ENCODE assay signal across 1 cellular context in the genomic region with DNA sequence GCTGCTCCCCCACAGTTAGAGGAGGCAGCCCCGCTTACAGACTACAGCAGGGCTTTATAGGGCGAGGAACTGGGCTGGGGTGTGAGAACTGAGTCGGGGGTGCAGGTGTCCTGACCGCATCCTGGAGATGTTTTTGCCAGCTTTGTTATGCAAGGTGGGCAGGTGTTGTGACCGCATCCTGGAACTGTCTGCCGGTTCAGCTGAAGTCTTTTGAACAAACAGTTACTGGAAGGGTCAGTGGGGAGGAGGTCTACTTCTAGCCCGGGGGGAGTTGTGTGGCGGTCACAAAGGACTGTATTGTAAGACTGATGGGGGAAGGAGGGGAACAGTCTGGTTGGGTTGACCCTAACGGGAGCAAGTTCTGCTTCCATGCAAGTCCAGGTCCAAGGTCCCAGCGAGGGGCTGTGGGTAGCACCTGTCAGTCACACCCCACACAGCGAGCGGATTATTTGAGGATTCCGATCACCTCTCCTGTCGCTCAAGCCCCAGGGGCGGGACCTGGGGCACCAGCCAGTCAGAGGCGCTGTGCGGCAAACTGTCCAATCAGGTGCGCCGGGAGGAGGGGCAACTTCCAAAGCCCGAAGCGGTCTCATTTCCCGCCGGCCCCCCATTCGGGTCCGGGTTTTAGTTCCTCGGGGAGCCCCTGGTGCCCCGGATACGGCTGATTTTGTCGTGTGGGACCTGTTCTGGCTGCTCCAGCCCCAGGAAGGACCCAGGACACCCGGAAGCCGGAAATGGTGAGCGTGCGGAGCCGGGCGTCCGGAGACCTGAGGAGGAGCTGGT.
TF ChIP-seq lines count a peak whose summit lies in the region.

TSS of gene ZNF101 (plus strand) at position 610 of the 783 bp plus-strand sequence. CDS start at position 735, 125 bp downstream.

TF ChIP-seq in HepG2, 621 proteins besides CTCF, POLR2A, EP300 and RAD21 (continued from another document):
- TF ChIP-seq POGK (CRISPR knock-in tag; conservative IDR thresholded peaks at IDR 0.05) (peak; percentile 65; the same call in 1 of the 2 replicates), PHF8 (CRISPR knock-in tag; IDR thresholded peaks at IDR 0.05) (peak; percentile 59), TOPORS (CRISPR knock-in tag; IDR thresholded peaks at IDR 0.05) (peak; percentile 43; the same call in 1 of the 2 replicates), MED1 (CRISPR knock-in tag; IDR thresholded peaks at IDR 0.05) (peak; percentile 71), ZNF367 (CRISPR knock-in tag; IDR thresholded peaks at IDR 0.05; ENCODE audit: borderline replicate concordance) (0 out of 2 replicates have a peak, but pooled peaks have one; percentile 42), ZSCAN5A (CRISPR knock-in tag; IDR thresholded peaks at IDR 0.05; ENCODE audit: borderline replicate concordance) (no peak), ZNF7 (CRISPR knock-in tag; IDR thresholded peaks at IDR 0.05) (no peak), NFRKB (IDR thresholded peaks at IDR 0.05) (no peak), XRCC5 (optimal IDR thresholded peaks at IDR 0.05; ENCODE audit: low read length) (peak; percentile 79), GABPB1 (CRISPR knock-in tag; IDR thresholded peaks at IDR 0.05) (peak; percentile 86), ZSCAN12 (CRISPR knock-in tag; IDR thresholded peaks at IDR 0.05) (no peak), ZNF839 (CRISPR knock-in tag; IDR thresholded peaks at IDR 0.05; ENCODE audit: borderline replicate concordance) (no peak), ZNF616 (CRISPR knock-in tag; IDR thresholded peaks at IDR 0.05; ENCODE audit: low read depth) (no peak), FOSL2 (CRISPR knock-in tag; IDR thresholded peaks at IDR 0.05) (no peak; the same call in 1 of the 2 replicates), ELK4 (CRISPR knock-in tag; IDR thresholded peaks at IDR 0.05; ENCODE audit: borderline replicate concordance) (no peak), ZNF441 (CRISPR knock-in tag; IDR thresholded peaks at IDR 0.05; ENCODE audit: borderline replicate concordance) (peak; percentile 97), GPN1 (CRISPR knock-in tag; IDR thresholded peaks at IDR 0.05; ENCODE audit: borderline replicate concordance) (no peak), MED8 (CRISPR knock-in tag; IDR thresholded peaks at IDR 0.05; ENCODE audit: insufficient replicate concordance) (peak; percentile 47), ATF7 (IDR thresholded peaks at IDR 0.05) (no peak), ATF7 (CRISPR knock-in tag; IDR thresholded peaks at IDR 0.05) (no peak; the same call in 1 of the 2 replicates), TCF12 (IDR thresholded peaks at IDR 0.05) (no peak), TCF12 (CRISPR knock-in tag; IDR thresholded peaks at IDR 0.05) (peak; percentile 65; the same call in 1 of the 2 replicates), EED (CRISPR knock-in tag; IDR thresholded peaks at IDR 0.05) (no peak), ZNF737 (CRISPR knock-in tag; IDR thresholded peaks at IDR 0.05; ENCODE audit: borderline replicate concordance) (no peak), EEA1 (CRISPR knock-in tag; IDR thresholded peaks at IDR 0.05; ENCODE audit: borderline replicate concordance) (no peak), ZNF205 (CRISPR knock-in tag; IDR thresholded peaks at IDR 0.05) (no peak), RNF219 (CRISPR knock-in tag; IDR thresholded peaks at IDR 0.05) (0 out of 2 replicates have a peak, but pooled peaks have one; percentile 58), SATB2 (CRISPR knock-in tag; IDR thresholded peaks at IDR 0.05) (no peak), FOXM1 (CRISPR knock-in tag; IDR thresholded peaks at IDR 0.05) (no peak), SRSF4 (IDR thresholded peaks at IDR 0.05; ENCODE audit: low read depth, low read length, poor library complexity, severe bottlenecking) (no peak), HCFC1 (IDR thresholded peaks at IDR 0.05; ENCODE audit: low read depth, low read length) (no peak; the same call in 1 of the 2 replicates), SKI (IDR thresholded peaks at IDR 0.05; ENCODE audit: partially characterized antibody) (peak; percentile 97), KDM5A (IDR thresholded peaks at IDR 0.05; ENCODE audit: borderline replicate concordance, low read length) (peak; percentile 25; the same call in 1 of the 2 replicates), TCF7 (IDR thresholded peaks at IDR 0.05; ENCODE audit: low read depth) (peak; percentile 61; the same call in 1 of the 2 replicates), SOX6 (IDR thresholded peaks at IDR 0.05) (no peak), SOX6 (CRISPR knock-in tag; IDR thresholded peaks at IDR 0.05) (peak; percentile 87), HNF4G (IDR thresholded peaks at IDR 0.05; ENCODE audit: borderline replicate concordance, low read depth, low read length) (peak; percentile 81), HNF4G (CRISPR knock-in tag; IDR thresholded peaks at IDR 0.05; ENCODE audit: borderline replicate concordance, low read depth) (0 out of 2 replicates have a peak, but pooled peaks have one; percentile 52)
- TF ChIP-seq, protein P1, sequence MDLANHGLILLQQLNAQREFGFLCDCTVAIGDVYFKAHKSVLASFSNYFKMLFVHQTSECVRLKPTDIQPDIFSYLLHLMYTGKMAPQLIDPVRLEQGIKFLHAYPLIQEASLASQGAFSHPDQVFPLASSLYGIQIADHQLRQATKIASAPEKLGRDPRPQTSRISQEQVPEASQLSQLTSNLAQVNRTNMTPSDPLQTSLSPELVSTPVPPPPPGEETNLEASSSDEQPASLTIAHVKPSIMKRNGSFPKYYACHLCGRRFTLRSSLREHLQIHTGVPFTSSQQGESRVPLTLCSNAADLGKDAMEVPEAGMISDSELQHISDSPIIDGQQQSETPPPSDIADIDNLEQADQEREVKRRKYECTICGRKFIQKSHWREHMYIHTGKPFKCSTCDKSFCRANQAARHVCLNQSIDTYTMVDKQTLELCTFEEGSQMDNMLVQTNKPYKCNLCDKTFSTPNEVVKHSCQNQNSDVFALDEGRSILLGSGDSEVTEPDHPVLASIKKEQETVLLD (CRISPR knock-in tag; IDR thresholded peaks at IDR 0.05; ENCODE audit: low read depth), result peak; percentile 11; the same call in 1 of the 2 replicates
